ENCODE assay signal across 13 cellular contexts in genomic region chr20:40156600-40157307, GRCh38.
A peak's percentile ranks its signal among the peaks of the same experiment; 100 is the strongest.
DNase-seq lines count a peak whose midpoint lies in the region; ATAC-seq and TF ChIP-seq lines count a peak whose summit lies in the region.
"Had no signal": no experiment of that assay in that cellular context is flagged by ENCODE, and none has a peak within 500 bp of the region (broad histone marks: within the 10 kb centered on the region; RNA-seq: fewer than 3 reads in every experiment).

No MANE protein-coding gene starts in this region.

- DNase-seq in NCI-H82 (lab: John Stamatoyannopoulos, UW) (peak; percentile 71), suprapubic skin (ENCODE audit: low spot score in 2 of 2) (no peak), posterior vena cava (ENCODE audit: low spot score) (no peak), NCI-H1417 (lab: John Stamatoyannopoulos, UW) (no peak), foreskin melanocyte (no peak)
- DNase-seq: C1 segment of cervical spinal cord, left ventricle myocardium inferior, NCI-H187 treated with DMSO at 0.1 percent for 48 hours, psoas muscle, transverse colon had no signal

- ATAC-seq in GM18520 (IDR thresholded peaks at IDR 0.05; ENCODE audit: unreplicated experiment) = peak; percentile 82
- ATAC-seq in GM21381 (IDR thresholded peaks at IDR 0.05; ENCODE audit: unreplicated experiment) = peak; percentile 94
- ATAC-seq in HG03025 (IDR thresholded peaks at IDR 0.05; ENCODE audit: low FRiP score, unreplicated experiment) = peak; percentile 79
- ATAC-seq: psoas muscle had no signal

- intact Hi-C loops in posterior vena cava (cut with DNase I) = loop anchor here in 1 of 2 donors (10.0 kb wide), 1 partner anchor 528 kb away; the partner anchor contains the start of gene MAFB

- TF ChIP-seq CTCF in suprapubic skin (IDR thresholded peaks at IDR 0.05) = no peak

- no peak for TF ChIP-seq EP300 in suprapubic skin (IDR thresholded peaks at IDR 0.05)

- 66% methylated on average over 4 of the region's 4 CpGs for WGBS in suprapubic skin

- TF ChIP-seq POLR2A in suprapubic skin (IDR thresholded peaks at IDR 0.05) = no peak

- H3K27ac ChIP-seq in suprapubic skin = no peak overlapping the region
- H3K27ac ChIP-seq: left ventricle myocardium inferior, psoas muscle, transverse colon had no signal

- no peak overlapping the region for H3K4me3 ChIP-seq in suprapubic skin
- H3K4me3 ChIP-seq: left ventricle myocardium inferior, psoas muscle, transverse colon had no signal

- no peaks in the 10 kb centered on the region for H3K9me3 ChIP-seq in suprapubic skin
- H3K9me3 ChIP-seq: left ventricle myocardium inferior, psoas muscle, transverse colon had no signal

- no peaks in the 10 kb centered on the region for H3K4me1 ChIP-seq in suprapubic skin
- H3K4me1 ChIP-seq: left ventricle myocardium inferior, psoas muscle, transverse colon had no signal

- H3K36me3 ChIP-seq in suprapubic skin = no peaks in the 10 kb centered on the region
- H3K36me3 ChIP-seq: left ventricle myocardium inferior, transverse colon had no signal

- no peaks in the 10 kb centered on the region for H3K27me3 ChIP-seq in suprapubic skin
- H3K27me3 ChIP-seq: transverse colon had no signal
